Comparison of ENCODE assay signal across 1 cellular context in the genomic region with DNA sequence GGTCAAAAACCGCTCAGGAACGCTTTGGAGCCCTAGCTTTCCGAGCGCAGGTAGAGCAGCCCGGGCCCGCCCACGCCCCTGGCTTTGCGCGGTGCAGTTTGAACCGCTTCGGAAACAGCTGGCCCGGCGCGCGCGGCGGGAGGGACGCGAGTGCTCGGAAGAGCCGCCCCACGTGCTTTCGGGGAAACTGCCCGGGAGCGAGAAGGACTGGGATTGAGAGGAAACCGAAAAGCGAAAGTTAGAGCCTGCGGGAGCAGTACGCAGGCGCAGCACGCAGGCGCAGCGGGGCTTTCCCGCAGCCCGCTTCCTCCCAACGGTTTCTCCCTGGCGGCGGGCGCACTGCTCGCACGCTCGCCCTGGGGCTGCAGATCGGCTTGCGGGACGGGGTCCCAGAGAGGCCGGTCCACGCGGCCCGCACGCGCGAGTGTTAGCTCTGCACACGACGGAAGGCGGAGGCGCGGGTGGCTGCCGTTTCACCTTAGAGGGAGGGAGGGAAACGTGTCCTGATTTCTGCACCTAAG.
A peak's percentile ranks its signal among the peaks of the same experiment; 100 is the strongest.
TF ChIP-seq lines count a peak whose summit lies in the region.

No MANE protein-coding gene starts in this region.

TF ChIP-seq in HEK293, 187 proteins besides CTCF, POLR2A, EP300 and RAD21 (continued from another document and continues in another):
- no peak for TF ChIP-seq ZNF37A (tag by site-specific recombination; IDR thresholded peaks at IDR 0.05)
- TF ChIP-seq, protein P1, sequence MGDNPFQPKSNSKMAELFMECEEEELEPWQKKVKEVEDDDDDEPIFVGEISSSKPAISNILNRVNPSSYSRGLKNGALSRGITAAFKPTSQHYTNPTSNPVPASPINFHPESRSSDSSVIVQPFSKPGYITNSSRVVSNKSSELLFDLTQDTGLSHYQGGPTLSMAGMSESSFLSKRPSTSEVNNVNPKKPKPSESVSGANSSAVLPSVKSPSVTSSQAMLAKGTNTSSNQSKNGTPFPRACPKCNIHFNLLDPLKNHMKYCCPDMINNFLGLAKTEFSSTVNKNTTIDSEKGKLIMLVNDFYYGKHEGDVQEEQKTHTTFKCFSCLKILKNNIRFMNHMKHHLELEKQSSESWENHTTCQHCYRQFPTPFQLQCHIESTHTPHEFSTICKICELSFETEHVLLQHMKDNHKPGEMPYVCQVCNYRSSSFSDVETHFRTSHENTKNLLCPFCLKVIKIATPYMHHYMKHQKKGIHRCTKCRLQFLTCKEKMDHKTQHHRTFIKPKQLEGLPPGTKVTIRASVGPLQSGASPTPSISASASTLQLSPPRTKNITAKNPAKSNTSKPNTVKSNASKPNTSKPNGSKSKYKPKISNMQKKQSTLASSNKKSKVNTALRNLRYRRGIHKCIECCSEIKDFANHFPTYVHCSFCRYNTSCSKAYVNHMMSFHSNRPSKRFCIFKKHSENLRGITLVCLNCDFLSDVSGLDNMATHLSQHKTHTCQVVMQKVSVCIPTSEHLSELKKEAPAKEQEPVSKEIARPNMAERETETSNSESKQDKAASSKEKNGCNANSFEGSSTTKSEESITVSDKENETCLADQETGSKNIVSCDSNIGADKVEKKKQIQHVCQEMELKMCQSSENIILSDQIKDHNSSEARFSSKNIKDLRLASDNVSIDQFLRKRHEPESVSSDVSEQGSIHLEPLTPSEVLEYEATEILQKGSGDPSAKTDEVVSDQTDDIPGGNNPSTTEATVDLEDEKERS (tag by site-specific recombination; IDR thresholded peaks at IDR 0.05): no peak
- no peak for TF ChIP-seq ZNF10 (tag by site-specific recombination; IDR thresholded peaks at IDR 0.05)
- TF ChIP-seq MZF1 (tag by site-specific recombination; IDR thresholded peaks at IDR 0.05; ENCODE audit: borderline replicate concordance): no peak; the same call in 1 of the 2 replicates
- TF ChIP-seq RBAK (tag by site-specific recombination; IDR thresholded peaks at IDR 0.05): no peak
- TF ChIP-seq ZSCAN16 (tag by site-specific recombination; IDR thresholded peaks at IDR 0.05): no peak
- no peak for TF ChIP-seq ZNF571 (tag by site-specific recombination; IDR thresholded peaks at IDR 0.05)
- TF ChIP-seq ZNF274 (IDR thresholded peaks at IDR 0.05; ENCODE audit: low read length): no peak
- no peak for TF ChIP-seq ZNF274 (tag by site-specific recombination; IDR thresholded peaks at IDR 0.05; ENCODE audit: borderline replicate concordance)
- TF ChIP-seq IKZF3 (tag by site-specific recombination; IDR thresholded peaks at IDR 0.05): peak; percentile 100
- TF ChIP-seq YY1 (tag by site-specific recombination; IDR thresholded peaks at IDR 0.05): 0 out of 2 replicates have a peak, but pooled peaks have one; percentile 42
- peak; percentile 27; the same call in 1 of the 2 replicates for TF ChIP-seq ZBTB21 (tag by site-specific recombination; IDR thresholded peaks at IDR 0.05)
- no peak for TF ChIP-seq ZNF658 (tag by site-specific recombination; IDR thresholded peaks at IDR 0.05)
- TF ChIP-seq ZNF792 (tag by site-specific recombination; IDR thresholded peaks at IDR 0.05): no peak
- TF ChIP-seq ZIC2 (tag by site-specific recombination; IDR thresholded peaks at IDR 0.05): peak; percentile 87
- no peak for TF ChIP-seq ZNF677 (tag by site-specific recombination; IDR thresholded peaks at IDR 0.05)
- peak; percentile 90 for TF ChIP-seq ZFHX2 (tag by site-specific recombination; conservative IDR thresholded peaks at IDR 0.05)
- TF ChIP-seq ZNF623 (tag by site-specific recombination; IDR thresholded peaks at IDR 0.05): peak; percentile 23; the same call in 1 of the 2 replicates
- TF ChIP-seq ZNF843 (tag by site-specific recombination; IDR thresholded peaks at IDR 0.05): peak; percentile 84
- no peak for TF ChIP-seq ZNF837 (tag by site-specific recombination; IDR thresholded peaks at IDR 0.05)
- no peak for TF ChIP-seq ZNF747 (tag by site-specific recombination; IDR thresholded peaks at IDR 0.05)
- TF ChIP-seq ZNF221 (tag by site-specific recombination; IDR thresholded peaks at IDR 0.05; ENCODE audit: borderline replicate concordance): peak; percentile 40; the same call in 1 of the 2 replicates
- TF ChIP-seq ZNF202 (tag by site-specific recombination; IDR thresholded peaks at IDR 0.05; ENCODE audit: borderline replicate concordance): no peak
- no peak for TF ChIP-seq ZNF670 (tag by site-specific recombination; IDR thresholded peaks at IDR 0.05; ENCODE audit: low read depth)
- TF ChIP-seq GLI2 (tag by site-specific recombination; IDR thresholded peaks at IDR 0.05; ENCODE audit: borderline replicate concordance, low read depth): no peak
- TF ChIP-seq ZNF610 (tag by site-specific recombination; IDR thresholded peaks at IDR 0.05; ENCODE audit: borderline replicate concordance): peak; percentile 88; the same call in 1 of the 2 replicates
- TF ChIP-seq, protein P2, sequence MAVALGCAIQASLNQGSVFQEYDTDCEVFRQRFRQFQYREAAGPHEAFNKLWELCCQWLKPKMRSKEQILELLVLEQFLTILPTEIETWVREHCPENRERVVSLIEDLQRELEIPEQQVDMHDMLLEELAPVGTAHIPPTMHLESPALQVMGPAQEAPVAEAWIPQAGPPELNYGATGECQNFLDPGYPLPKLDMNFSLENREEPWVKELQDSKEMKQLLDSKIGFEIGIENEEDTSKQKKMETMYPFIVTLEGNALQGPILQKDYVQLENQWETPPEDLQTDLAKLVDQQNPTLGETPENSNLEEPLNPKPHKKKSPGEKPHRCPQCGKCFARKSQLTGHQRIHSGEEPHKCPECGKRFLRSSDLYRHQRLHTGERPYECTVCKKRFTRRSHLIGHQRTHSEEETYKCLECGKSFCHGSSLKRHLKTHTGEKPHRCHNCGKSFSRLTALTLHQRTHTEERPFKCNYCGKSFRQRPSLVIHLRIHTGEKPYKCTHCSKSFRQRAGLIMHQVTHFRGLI (tag by site-specific recombination; IDR thresholded peaks at IDR 0.05): peak; percentile 42; the same call in 1 of the 2 replicates
- peak; percentile 97 for TF ChIP-seq KLF10 (tag by site-specific recombination; IDR thresholded peaks at IDR 0.05)
- no peak for TF ChIP-seq ZNF112 (tag by site-specific recombination; IDR thresholded peaks at IDR 0.05)
- no peak for TF ChIP-seq ZNF292 (tag by site-specific recombination; IDR thresholded peaks at IDR 0.05; ENCODE audit: borderline replicate concordance, low read depth)
- peak; percentile 33; the same call in 1 of the 2 replicates for TF ChIP-seq BCL11B (tag by site-specific recombination; IDR thresholded peaks at IDR 0.05; ENCODE audit: low read depth)
- TF ChIP-seq MEIS1 (CRISPR knock-in tag; IDR thresholded peaks at IDR 0.05; ENCODE audit: borderline replicate concordance): no peak
- TF ChIP-seq ZNF664 (tag by site-specific recombination; IDR thresholded peaks at IDR 0.05): 0 out of 2 replicates have a peak, but pooled peaks have one; percentile 20
- no peak for TF ChIP-seq ZNF585B (tag by site-specific recombination; IDR thresholded peaks at IDR 0.05)
- no peak for TF ChIP-seq MYNN (tag by site-specific recombination; IDR thresholded peaks at IDR 0.05; ENCODE audit: borderline replicate concordance)
- TF ChIP-seq ZBTB1 (tag by site-specific recombination; IDR thresholded peaks at IDR 0.05): 0 out of 2 replicates have a peak, but pooled peaks have one; percentile 27
- TF ChIP-seq ZNF23 (tag by site-specific recombination; IDR thresholded peaks at IDR 0.05; ENCODE audit: borderline replicate concordance): no peak
- TF ChIP-seq ZNF600 (tag by site-specific recombination; IDR thresholded peaks at IDR 0.05): peak; percentile 77
- TF ChIP-seq ZBTB17 (tag by site-specific recombination; IDR thresholded peaks at IDR 0.05): peak; percentile 93
- TF ChIP-seq ZNF121 (tag by site-specific recombination; IDR thresholded peaks at IDR 0.05): peak; percentile 79
- TF ChIP-seq ZNF660 (tag by site-specific recombination; IDR thresholded peaks at IDR 0.05): peak; percentile 82; the same call in 1 of the 2 replicates
- TF ChIP-seq WT1 (tag by site-specific recombination; IDR thresholded peaks at IDR 0.05): 0 out of 2 replicates have a peak, but pooled peaks have one; percentile 46
- TF ChIP-seq, protein P3, sequence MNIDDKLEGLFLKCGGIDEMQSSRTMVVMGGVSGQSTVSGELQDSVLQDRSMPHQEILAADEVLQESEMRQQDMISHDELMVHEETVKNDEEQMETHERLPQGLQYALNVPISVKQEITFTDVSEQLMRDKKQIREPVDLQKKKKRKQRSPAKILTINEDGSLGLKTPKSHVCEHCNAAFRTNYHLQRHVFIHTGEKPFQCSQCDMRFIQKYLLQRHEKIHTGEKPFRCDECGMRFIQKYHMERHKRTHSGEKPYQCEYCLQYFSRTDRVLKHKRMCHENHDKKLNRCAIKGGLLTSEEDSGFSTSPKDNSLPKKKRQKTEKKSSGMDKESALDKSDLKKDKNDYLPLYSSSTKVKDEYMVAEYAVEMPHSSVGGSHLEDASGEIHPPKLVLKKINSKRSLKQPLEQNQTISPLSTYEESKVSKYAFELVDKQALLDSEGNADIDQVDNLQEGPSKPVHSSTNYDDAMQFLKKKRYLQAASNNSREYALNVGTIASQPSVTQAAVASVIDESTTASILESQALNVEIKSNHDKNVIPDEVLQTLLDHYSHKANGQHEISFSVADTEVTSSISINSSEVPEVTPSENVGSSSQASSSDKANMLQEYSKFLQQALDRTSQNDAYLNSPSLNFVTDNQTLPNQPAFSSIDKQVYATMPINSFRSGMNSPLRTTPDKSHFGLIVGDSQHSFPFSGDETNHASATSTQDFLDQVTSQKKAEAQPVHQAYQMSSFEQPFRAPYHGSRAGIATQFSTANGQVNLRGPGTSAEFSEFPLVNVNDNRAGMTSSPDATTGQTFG (tag by site-specific recombination; IDR thresholded peaks at IDR 0.05; ENCODE audit: borderline replicate concordance): no peak
- TF ChIP-seq ZNF211 (tag by site-specific recombination; IDR thresholded peaks at IDR 0.05; ENCODE audit: low read depth): no peak
- no peak for TF ChIP-seq ZNF530 (tag by site-specific recombination; IDR thresholded peaks at IDR 0.05; ENCODE audit: low read depth)
- TF ChIP-seq, protein P4, sequence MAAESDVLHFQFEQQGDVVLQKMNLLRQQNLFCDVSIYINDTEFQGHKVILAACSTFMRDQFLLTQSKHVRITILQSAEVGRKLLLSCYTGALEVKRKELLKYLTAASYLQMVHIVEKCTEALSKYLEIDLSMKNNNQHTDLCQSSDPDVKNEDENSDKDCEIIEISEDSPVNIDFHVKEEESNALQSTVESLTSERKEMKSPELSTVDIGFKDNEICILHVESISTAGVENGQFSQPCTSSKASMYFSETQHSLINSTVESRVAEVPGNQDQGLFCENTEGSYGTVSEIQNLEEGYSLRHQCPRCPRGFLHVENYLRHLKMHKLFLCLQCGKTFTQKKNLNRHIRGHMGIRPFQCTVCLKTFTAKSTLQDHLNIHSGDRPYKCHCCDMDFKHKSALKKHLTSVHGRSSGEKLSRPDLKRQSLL (tag by site-specific recombination; IDR thresholded peaks at IDR 0.05): no peak; the same call in 1 of the 2 replicates
- peak; percentile 59; the same call in 1 of the 2 replicates for TF ChIP-seq ZNF335 (tag by site-specific recombination; conservative IDR thresholded peaks at IDR 0.05)
- no peak for TF ChIP-seq ZNF529 (tag by site-specific recombination; IDR thresholded peaks at IDR 0.05; ENCODE audit: insufficient replicate concordance)
- TF ChIP-seq KLF16 (tag by site-specific recombination; IDR thresholded peaks at IDR 0.05): peak; percentile 87
- TF ChIP-seq, protein P5, sequence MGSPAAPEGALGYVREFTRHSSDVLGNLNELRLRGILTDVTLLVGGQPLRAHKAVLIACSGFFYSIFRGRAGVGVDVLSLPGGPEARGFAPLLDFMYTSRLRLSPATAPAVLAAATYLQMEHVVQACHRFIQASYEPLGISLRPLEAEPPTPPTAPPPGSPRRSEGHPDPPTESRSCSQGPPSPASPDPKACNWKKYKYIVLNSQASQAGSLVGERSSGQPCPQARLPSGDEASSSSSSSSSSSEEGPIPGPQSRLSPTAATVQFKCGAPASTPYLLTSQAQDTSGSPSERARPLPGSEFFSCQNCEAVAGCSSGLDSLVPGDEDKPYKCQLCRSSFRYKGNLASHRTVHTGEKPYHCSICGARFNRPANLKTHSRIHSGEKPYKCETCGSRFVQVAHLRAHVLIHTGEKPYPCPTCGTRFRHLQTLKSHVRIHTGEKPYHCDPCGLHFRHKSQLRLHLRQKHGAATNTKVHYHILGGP (tag by site-specific recombination; IDR thresholded peaks at IDR 0.05): peak; percentile 99
- no peak for TF ChIP-seq SCRT1 (tag by site-specific recombination; IDR thresholded peaks at IDR 0.05; ENCODE audit: borderline replicate concordance)
- peak; percentile 87; the same call in 1 of the 2 replicates for TF ChIP-seq ZNF394 (tag by site-specific recombination; IDR thresholded peaks at IDR 0.05; ENCODE audit: borderline replicate concordance)
- TF ChIP-seq, protein P6, sequence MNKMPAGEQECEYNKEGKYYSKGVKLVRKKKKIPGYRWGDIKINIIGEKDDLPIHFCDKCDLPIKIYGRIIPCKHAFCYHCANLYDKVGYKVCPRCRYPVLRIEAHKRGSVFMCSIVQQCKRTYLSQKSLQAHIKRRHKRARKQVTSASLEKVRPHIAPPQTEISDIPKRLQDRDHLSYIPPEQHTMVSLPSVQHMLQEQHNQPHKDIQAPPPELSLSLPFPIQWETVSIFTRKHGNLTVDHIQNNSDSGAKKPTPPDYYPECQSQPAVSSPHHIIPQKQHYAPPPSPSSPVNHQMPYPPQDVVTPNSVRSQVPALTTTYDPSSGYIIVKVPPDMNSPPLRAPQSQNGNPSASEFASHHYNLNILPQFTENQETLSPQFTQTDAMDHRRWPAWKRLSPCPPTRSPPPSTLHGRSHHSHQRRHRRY (tag by site-specific recombination; IDR thresholded peaks at IDR 0.05): no peak
- TF ChIP-seq KLF9 (tag by site-specific recombination; IDR thresholded peaks at IDR 0.05; ENCODE audit: low read depth): peak; percentile 97
- TF ChIP-seq, protein P7, sequence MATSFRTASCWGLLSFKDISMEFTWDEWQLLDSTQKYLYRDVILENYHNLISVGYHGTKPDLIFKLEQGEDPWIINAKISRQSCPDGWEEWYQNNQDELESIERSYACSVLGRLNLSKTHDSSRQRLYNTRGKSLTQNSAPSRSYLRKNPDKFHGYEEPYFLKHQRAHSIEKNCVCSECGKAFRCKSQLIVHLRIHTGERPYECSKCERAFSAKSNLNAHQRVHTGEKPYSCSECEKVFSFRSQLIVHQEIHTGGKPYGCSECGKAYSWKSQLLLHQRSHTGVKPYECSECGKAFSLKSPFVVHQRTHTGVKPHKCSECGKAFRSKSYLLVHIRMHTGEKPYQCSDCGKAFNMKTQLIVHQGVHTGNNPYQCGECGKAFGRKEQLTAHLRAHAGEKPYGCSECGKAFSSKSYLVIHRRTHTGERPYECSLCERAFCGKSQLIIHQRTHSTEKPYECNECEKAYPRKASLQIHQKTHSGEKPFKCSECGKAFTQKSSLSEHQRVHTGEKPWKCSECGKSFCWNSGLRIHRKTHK (tag by site-specific recombination; IDR thresholded peaks at IDR 0.05): no peak
- no peak for TF ChIP-seq ZNF48 (tag by site-specific recombination; IDR thresholded peaks at IDR 0.05)
- TF ChIP-seq ZNF138 (tag by site-specific recombination; IDR thresholded peaks at IDR 0.05; ENCODE audit: borderline replicate concordance): no peak
- TF ChIP-seq ZNF521 (tag by site-specific recombination; IDR thresholded peaks at IDR 0.05): no peak
- TF ChIP-seq ZEB2 (tag by site-specific recombination; IDR thresholded peaks at IDR 0.05): peak; percentile 98
- TF ChIP-seq ZNF510 (tag by site-specific recombination; IDR thresholded peaks at IDR 0.05; ENCODE audit: insufficient replicate concordance): no peak
- 0 out of 2 replicates have a peak, but pooled peaks have one; percentile 42 for TF ChIP-seq GFI1B (tag by site-specific recombination; IDR thresholded peaks at IDR 0.05)
- TF ChIP-seq PRDM1 (tag by site-specific recombination; IDR thresholded peaks at IDR 0.05): peak; percentile 99
- peak; percentile 94 for TF ChIP-seq SP7 (tag by site-specific recombination; IDR thresholded peaks at IDR 0.05)
